In the genomic region with DNA sequence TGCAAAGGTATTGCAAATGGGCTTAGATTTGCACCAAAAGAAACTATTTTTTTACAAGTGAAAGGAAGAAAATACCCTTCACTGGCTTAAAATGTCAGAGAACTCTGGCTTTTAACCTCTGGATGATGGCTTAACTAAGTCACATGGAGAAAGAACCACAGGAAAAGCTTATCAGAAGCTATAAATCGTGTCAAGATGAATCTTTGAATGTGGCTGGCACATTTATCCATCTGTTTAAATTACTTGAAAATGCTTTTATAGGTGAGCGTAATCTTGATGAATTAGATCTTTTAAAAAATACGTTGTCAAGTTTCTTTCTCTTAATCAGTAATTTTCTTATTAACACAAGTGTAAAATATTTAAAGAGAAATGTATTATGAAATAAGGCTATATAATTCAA, we compare ENCODE assay signal across 1 cellular context.
TF ChIP-seq lines count a peak whose summit lies in the region.

No MANE protein-coding gene starts in this region.

TF ChIP-seq in WTC11, 78 proteins besides CTCF, POLR2A, EP300 and RAD21 (continued from another document):
- TF ChIP-seq ZBTB43 (CRISPR knock-in tag; IDR thresholded peaks at IDR 0.05): no peak
- no peak for TF ChIP-seq ATF1 (CRISPR knock-in tag; IDR thresholded peaks at IDR 0.05)
